1 cellular context compared by ENCODE assay signal in the genomic region with DNA sequence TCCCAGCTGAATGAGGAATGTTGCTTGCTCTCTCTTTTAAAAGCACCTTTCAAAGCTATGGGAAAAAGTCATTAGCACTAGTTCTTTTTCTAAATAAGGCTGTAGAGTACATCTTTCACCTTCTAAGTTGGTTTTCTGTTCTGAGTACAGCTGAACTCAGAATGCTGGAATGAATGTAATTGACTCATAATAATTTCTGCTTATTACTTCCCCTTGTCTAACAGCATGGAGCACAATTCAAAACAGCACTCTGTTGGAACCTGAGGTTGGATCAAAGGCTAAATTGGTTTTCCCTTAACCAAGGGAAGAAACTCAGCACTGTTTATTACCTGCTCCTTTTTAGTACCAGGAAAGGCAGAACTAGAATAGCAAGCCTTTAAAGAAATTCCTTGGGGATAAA.
TF ChIP-seq lines count a peak whose summit lies in the region.

No MANE protein-coding gene starts in this region.

TF ChIP-seq in HCT116, 20 proteins besides CTCF, POLR2A, EP300 and RAD21:
- TF ChIP-seq YY1 (IDR thresholded peaks at IDR 0.05; ENCODE audit: extremely low read depth, insufficient replicate concordance, low read depth, low read length) (no peak), SP1 (IDR thresholded peaks at IDR 0.05; ENCODE audit: low read depth) (peak; percentile 20; the same call in 1 of the 2 replicates), ZNF274 (IDR thresholded peaks at IDR 0.05; ENCODE audit: low read depth, low read length) (no peak), CEBPB (IDR thresholded peaks at IDR 0.05; ENCODE audit: low read depth) (no peak)
- TF ChIP-seq, protein P1, sequence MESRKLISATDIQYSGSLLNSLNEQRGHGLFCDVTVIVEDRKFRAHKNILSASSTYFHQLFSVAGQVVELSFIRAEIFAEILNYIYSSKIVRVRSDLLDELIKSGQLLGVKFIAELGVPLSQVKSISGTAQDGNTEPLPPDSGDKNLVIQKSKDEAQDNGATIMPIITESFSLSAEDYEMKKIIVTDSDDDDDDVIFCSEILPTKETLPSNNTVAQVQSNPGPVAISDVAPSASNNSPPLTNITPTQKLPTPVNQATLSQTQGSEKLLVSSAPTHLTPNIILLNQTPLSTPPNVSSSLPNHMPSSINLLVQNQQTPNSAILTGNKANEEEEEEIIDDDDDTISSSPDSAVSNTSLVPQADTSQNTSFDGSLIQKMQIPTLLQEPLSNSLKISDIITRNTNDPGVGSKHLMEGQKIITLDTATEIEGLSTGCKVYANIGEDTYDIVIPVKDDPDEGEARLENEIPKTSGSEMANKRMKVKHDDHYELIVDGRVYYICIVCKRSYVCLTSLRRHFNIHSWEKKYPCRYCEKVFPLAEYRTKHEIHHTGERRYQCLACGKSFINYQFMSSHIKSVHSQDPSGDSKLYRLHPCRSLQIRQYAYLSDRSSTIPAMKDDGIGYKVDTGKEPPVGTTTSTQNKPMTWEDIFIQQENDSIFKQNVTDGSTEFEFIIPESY (IDR thresholded peaks at IDR 0.05; ENCODE audit: extremely low read depth, insufficient replicate concordance, low read length) = no peak
